ENCODE assay signal across 9 cellular contexts in the genomic region with DNA sequence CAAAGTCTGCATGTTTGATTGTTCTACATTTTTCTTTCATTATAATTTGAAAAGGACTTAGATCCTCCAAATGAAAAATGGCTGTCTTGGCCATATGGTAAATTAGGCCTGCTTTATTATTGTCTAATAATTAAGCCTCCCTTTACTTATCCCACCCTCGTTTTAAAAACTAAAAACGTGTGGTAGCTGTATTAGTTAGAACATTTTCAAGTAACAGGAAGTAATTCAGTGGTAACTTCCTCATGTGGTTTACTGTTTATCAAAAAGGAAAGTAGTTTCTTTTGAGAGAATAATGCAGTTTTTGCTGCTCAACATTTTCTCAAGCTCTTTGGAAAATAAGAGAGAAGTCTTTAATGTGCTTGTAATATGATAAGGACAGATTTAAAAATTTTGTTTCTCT. TPM values are rescaled to one million over a fixed set of nuclear protein-coding genes. Genes with fewer than 3 reads are reported as not detected.
DNase-seq lines count a peak whose midpoint lies in the region; ATAC-seq and TF ChIP-seq lines count a peak whose summit lies in the region.
"Had no signal": no experiment of that assay in that cellular context is flagged by ENCODE, and none has a peak within 500 bp of the region (broad histone marks: within the 10 kb centered on the region; RNA-seq: fewer than 3 reads in every experiment).

No MANE protein-coding gene starts in this region.

- CTCF ChIA-PET in WTC11 (lab: Charles Lee), result no interaction called here

- H3K4me3 Mint-ChIP-seq in WTC11 (no peak overlapping the region), nephron progenitor cell (no peak overlapping the region)
- H3K4me3 Mint-ChIP-seq in natural killer cell treated with Interleukin-12 subunit alpha and Interleukin-12 subunit beta and Interleukin-15 and Interleukin-18, amount 100 ng/mL, for 72 hours, result peak overlapping the region; percentile 78
- H3K4me3 Mint-ChIP-seq: brain had no signal

- ATAC-seq in GM18517 (IDR thresholded peaks at IDR 0.05; ENCODE audit: unreplicated experiment), result peak; percentile 73
- peak; percentile 73 for ATAC-seq in HG03159 (IDR thresholded peaks at IDR 0.05; ENCODE audit: unreplicated experiment)
- no peak for ATAC-seq in WTC11
- peak in 1 of 2 donors; percentile 62 for ATAC-seq in natural killer cell treated with Interleukin-12 subunit alpha and Interleukin-12 subunit beta and Interleukin-15 and Interleukin-18, amount 100 ng/mL, for 72 hours

- H3K9me3 Mint-ChIP-seq in WTC11 (no peaks in the 10 kb centered on the region), nephron progenitor cell (no peaks in the 10 kb centered on the region)
- H3K9me3 Mint-ChIP-seq in natural killer cell treated with Interleukin-12 subunit alpha and Interleukin-12 subunit beta and Interleukin-15 and Interleukin-18, amount 100 ng/mL, for 72 hours, result no peaks in the 10 kb centered on the region
- H3K9me3 Mint-ChIP-seq: brain had no signal

- peak overlapping the region; percentile 63; the same call in 1 of the 2 replicates for H3K27ac Mint-ChIP-seq in WTC11
- peak overlapping the region; percentile 81 to 94 for H3K27ac Mint-ChIP-seq in natural killer cell treated with Interleukin-12 subunit alpha and Interleukin-12 subunit beta and Interleukin-15 and Interleukin-18, amount 100 ng/mL, for 72 hours
- H3K27ac Mint-ChIP-seq in nephron progenitor cell, result no peak overlapping the region
- H3K27ac Mint-ChIP-seq: brain had no signal

- no peak for TF ChIP-seq CTCF in WTC11 (IDR thresholded peaks at IDR 0.05)
- TF ChIP-seq CTCF in nephron progenitor cell (IDR thresholded peaks at IDR 0.05), result no peak

- no peak for DNase-seq in WTC11 (ENCODE audit: low spot score)
- no peak for DNase-seq in natural killer cell treated with Interleukin-12 subunit alpha and Interleukin-12 subunit beta and Interleukin-15 and Interleukin-18, amount 100 ng/mL, for 72 hours (ENCODE audit: low spot score)
- DNase-seq in NCI-H2196 treated with DMSO at 0.1 percent for 48 hours (lab: John Stamatoyannopoulos, UW; ENCODE audit: unreplicated experiment), result no peak
- no peak for DNase-seq in SW 1271 (lab: John Stamatoyannopoulos, UW)
- DNase-seq in nephron progenitor cell, result no peak
- DNase-seq: stimulated activated CD4-positive, alpha-beta T cell treated with anti-CD3 and anti-CD28 coated beads, Interleukin-12 subunit alpha, Interleukin-12 subunit beta, amount 100 ng/mL, for 4 hours had no signal

- POLR2A ChIA-PET in WTC11 (lab: Charles Lee), result no interaction called here

- peaks cover 2% of the 10 kb centered on the region; the same call in 1 of the 2 replicates for H3K36me3 Mint-ChIP-seq in WTC11
- peaks cover 6% of the 10 kb centered on the region for H3K36me3 Mint-ChIP-seq in natural killer cell treated with Interleukin-12 subunit alpha and Interleukin-12 subunit beta and Interleukin-15 and Interleukin-18, amount 100 ng/mL, for 72 hours
- H3K36me3 Mint-ChIP-seq in nephron progenitor cell (ENCODE audit: low read depth), result peaks cover 9% of the 10 kb centered on the region

- H3K4me1 Mint-ChIP-seq in WTC11 (peaks cover 47% of the 10 kb centered on the region), nephron progenitor cell (peaks cover 9% of the 10 kb centered on the region)
- H3K4me1 Mint-ChIP-seq in natural killer cell treated with Interleukin-12 subunit alpha and Interleukin-12 subunit beta and Interleukin-15 and Interleukin-18, amount 100 ng/mL, for 72 hours (ENCODE audit: low read depth in 2 of 2), result peaks cover 5 to 29% of the 10 kb centered on the region in 2 donors

- H3K27me3 Mint-ChIP-seq in WTC11 (ENCODE audit: low read depth), result no peaks in the 10 kb centered on the region
- H3K27me3 Mint-ChIP-seq in natural killer cell treated with Interleukin-12 subunit alpha and Interleukin-12 subunit beta and Interleukin-15 and Interleukin-18, amount 100 ng/mL, for 72 hours, result no peaks in the 10 kb centered on the region
- H3K27me3 Mint-ChIP-seq in nephron progenitor cell (ENCODE audit: low read depth, poor library complexity), result no peaks in the 10 kb centered on the region
- H3K27me3 Mint-ChIP-seq: brain had no signal

TF ChIP-seq in WTC11, 78 proteins besides CTCF, POLR2A, EP300 and RAD21:
- TF ChIP-seq, protein P1, sequence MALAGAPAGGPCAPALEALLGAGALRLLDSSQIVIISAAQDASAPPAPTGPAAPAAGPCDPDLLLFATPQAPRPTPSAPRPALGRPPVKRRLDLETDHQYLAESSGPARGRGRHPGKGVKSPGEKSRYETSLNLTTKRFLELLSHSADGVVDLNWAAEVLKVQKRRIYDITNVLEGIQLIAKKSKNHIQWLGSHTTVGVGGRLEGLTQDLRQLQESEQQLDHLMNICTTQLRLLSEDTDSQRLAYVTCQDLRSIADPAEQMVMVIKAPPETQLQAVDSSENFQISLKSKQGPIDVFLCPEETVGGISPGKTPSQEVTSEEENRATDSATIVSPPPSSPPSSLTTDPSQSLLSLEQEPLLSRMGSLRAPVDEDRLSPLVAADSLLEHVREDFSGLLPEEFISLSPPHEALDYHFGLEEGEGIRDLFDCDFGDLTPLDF (CRISPR knock-in tag; IDR thresholded peaks at IDR 0.05), result no peak
- no peak for TF ChIP-seq NFYB (CRISPR knock-in tag; conservative IDR thresholded peaks at IDR 0.05; ENCODE audit: low read depth)
- no peak for TF ChIP-seq ESRRA (CRISPR knock-in tag; IDR thresholded peaks at IDR 0.05; ENCODE audit: borderline replicate concordance)
- no peak for TF ChIP-seq ZNF671 (CRISPR knock-in tag; IDR thresholded peaks at IDR 0.05)
- no peak for TF ChIP-seq ZNF219 (CRISPR knock-in tag; IDR thresholded peaks at IDR 0.05; ENCODE audit: borderline replicate concordance)
- no peak for TF ChIP-seq ZNF138 (CRISPR knock-in tag; conservative IDR thresholded peaks at IDR 0.05)
- TF ChIP-seq ZNF512 (CRISPR knock-in tag; IDR thresholded peaks at IDR 0.05; ENCODE audit: borderline replicate concordance), result no peak
- no peak for TF ChIP-seq ZNF232 (CRISPR knock-in tag; IDR thresholded peaks at IDR 0.05)
- no peak for TF ChIP-seq TEAD4 (CRISPR knock-in tag; IDR thresholded peaks at IDR 0.05)
- TF ChIP-seq FOXJ3 (CRISPR knock-in tag; IDR thresholded peaks at IDR 0.05; ENCODE audit: borderline replicate concordance), result no peak
- TF ChIP-seq GTF2I (CRISPR knock-in tag; conservative IDR thresholded peaks at IDR 0.05), result no peak
- TF ChIP-seq MAX (CRISPR knock-in tag; IDR thresholded peaks at IDR 0.05), result no peak

RNA-seq across cellular contexts. Expression of gene ZCCHC7, which starts 26.0 kb away (rescaled TPM):
- total RNA-seq in WTC11 (2021), result 25.6 to 30.1 TPM (median 27.2 TPM) in 3 replicates
- total RNA-seq in natural killer cell treated with Interleukin-12 subunit alpha and Interleukin-12 subunit beta and Interleukin-15 and Interleukin-18, amount 100 ng/mL, for 72 hours, result 10 to 100 TPM; 20.7 to 25.7 TPM
